ENCODE assay signal across 1 cellular context in genomic region chr19:1401138-1401888, GRCh38.
TF ChIP-seq lines count a peak whose summit lies in the region.

Gene GAMT, minus strand, starts transcription at chr19:1401542. Its CDS starts 66 bp downstream, at chr19:1401476.

TF ChIP-seq in HepG2, 621 proteins besides CTCF, POLR2A, EP300 and RAD21 (continued from another document):
- TF ChIP-seq ZNF496 (CRISPR knock-in tag; IDR thresholded peaks at IDR 0.05; ENCODE audit: insufficient replicate concordance) (no peak), SETDB1 (CRISPR knock-in tag; IDR thresholded peaks at IDR 0.05; ENCODE audit: borderline replicate concordance) (no peak), SPEN (CRISPR knock-in tag; IDR thresholded peaks at IDR 0.05; ENCODE audit: low read depth) (peak; percentile 47), ARHGAP35 (CRISPR knock-in tag; IDR thresholded peaks at IDR 0.05; ENCODE audit: borderline replicate concordance) (no peak), HES4 (CRISPR knock-in tag; IDR thresholded peaks at IDR 0.05; ENCODE audit: borderline replicate concordance) (peak; percentile 43; the same call in 1 of the 2 replicates), ZNF773 (CRISPR knock-in tag; IDR thresholded peaks at IDR 0.05; ENCODE audit: borderline replicate concordance) (peak; percentile 30; the same call in 1 of the 2 replicates), ZNF546 (CRISPR knock-in tag; conservative IDR thresholded peaks at IDR 0.05) (peak; percentile 81), ZNF441 (CRISPR knock-in tag; IDR thresholded peaks at IDR 0.05; ENCODE audit: borderline replicate concordance) (0 out of 2 replicates have a peak, but pooled peaks have one; percentile 28), ZNF563 (CRISPR knock-in tag; IDR thresholded peaks at IDR 0.05) (peak; percentile 80; the same call in 1 of the 2 replicates), SNAPC2 (CRISPR knock-in tag; IDR thresholded peaks at IDR 0.05) (no peak), ZBTB7B (CRISPR knock-in tag; IDR thresholded peaks at IDR 0.05) (peak; percentile 75; the same call in 1 of the 2 replicates), BRD4 (CRISPR knock-in tag; IDR thresholded peaks at IDR 0.05) (peak; percentile 79), ZNF432 (CRISPR knock-in tag; IDR thresholded peaks at IDR 0.05; ENCODE audit: borderline replicate concordance) (no peak), GATAD2A (CRISPR knock-in tag; IDR thresholded peaks at IDR 0.05) (no peak), ZNF674 (CRISPR knock-in tag; IDR thresholded peaks at IDR 0.05; ENCODE audit: low read depth) (no peak), SNAPC5 (CRISPR knock-in tag; IDR thresholded peaks at IDR 0.05; ENCODE audit: borderline replicate concordance) (no peak), KAT8 (CRISPR knock-in tag; IDR thresholded peaks at IDR 0.05) (no peak), ZNF280D (CRISPR knock-in tag; IDR thresholded peaks at IDR 0.05) (no peak), NONO (IDR thresholded peaks at IDR 0.05) (no peak), NONO (CRISPR knock-in tag; conservative IDR thresholded peaks at IDR 0.05) (0 out of 2 replicates have a peak, but pooled peaks have one; percentile 31), RBFOX2 (IDR thresholded peaks at IDR 0.05; ENCODE audit: low read depth, low read length) (peak; percentile 93), ZNF343 (CRISPR knock-in tag; IDR thresholded peaks at IDR 0.05) (no peak), ZNF234 (CRISPR knock-in tag; conservative IDR thresholded peaks at IDR 0.05) (0 out of 2 replicates have a peak, but pooled peaks have one; percentile 31), CHD4 (IDR thresholded peaks at IDR 0.05; ENCODE audit: borderline replicate concordance, low read length) (no peak), YEATS4 (CRISPR knock-in tag; IDR thresholded peaks at IDR 0.05; ENCODE audit: borderline replicate concordance) (0 out of 2 replicates have a peak, but pooled peaks have one; percentile 14), ZNF605 (CRISPR knock-in tag; IDR thresholded peaks at IDR 0.05) (peak; percentile 21; the same call in 1 of the 2 replicates), ZFX (CRISPR knock-in tag; IDR thresholded peaks at IDR 0.05; ENCODE audit: low read depth) (peak; percentile 73), ZNF143 (CRISPR knock-in tag; IDR thresholded peaks at IDR 0.05) (peak; percentile 64), IKZF1 (IDR thresholded peaks at IDR 0.05) (no peak), CHD2 (IDR thresholded peaks at IDR 0.05; ENCODE audit: low read depth, low read length) (peak; percentile 68; the same call in 1 of the 2 replicates), CCDC6 (CRISPR knock-in tag; IDR thresholded peaks at IDR 0.05) (no peak), PHF5A (CRISPR knock-in tag; IDR thresholded peaks at IDR 0.05; ENCODE audit: low read depth, unreplicated experiment) (no peak), SNAI1 (CRISPR knock-in tag; IDR thresholded peaks at IDR 0.05; ENCODE audit: borderline replicate concordance) (no peak; the same call in 1 of the 2 replicates), MED1 (CRISPR knock-in tag; IDR thresholded peaks at IDR 0.05) (0 out of 2 replicates have a peak, but pooled peaks have one; percentile 29), ASH2L (IDR thresholded peaks at IDR 0.05; ENCODE audit: insufficient read length, low read depth, low read length) (peak; percentile 24)
- TF ChIP-seq, protein P1, sequence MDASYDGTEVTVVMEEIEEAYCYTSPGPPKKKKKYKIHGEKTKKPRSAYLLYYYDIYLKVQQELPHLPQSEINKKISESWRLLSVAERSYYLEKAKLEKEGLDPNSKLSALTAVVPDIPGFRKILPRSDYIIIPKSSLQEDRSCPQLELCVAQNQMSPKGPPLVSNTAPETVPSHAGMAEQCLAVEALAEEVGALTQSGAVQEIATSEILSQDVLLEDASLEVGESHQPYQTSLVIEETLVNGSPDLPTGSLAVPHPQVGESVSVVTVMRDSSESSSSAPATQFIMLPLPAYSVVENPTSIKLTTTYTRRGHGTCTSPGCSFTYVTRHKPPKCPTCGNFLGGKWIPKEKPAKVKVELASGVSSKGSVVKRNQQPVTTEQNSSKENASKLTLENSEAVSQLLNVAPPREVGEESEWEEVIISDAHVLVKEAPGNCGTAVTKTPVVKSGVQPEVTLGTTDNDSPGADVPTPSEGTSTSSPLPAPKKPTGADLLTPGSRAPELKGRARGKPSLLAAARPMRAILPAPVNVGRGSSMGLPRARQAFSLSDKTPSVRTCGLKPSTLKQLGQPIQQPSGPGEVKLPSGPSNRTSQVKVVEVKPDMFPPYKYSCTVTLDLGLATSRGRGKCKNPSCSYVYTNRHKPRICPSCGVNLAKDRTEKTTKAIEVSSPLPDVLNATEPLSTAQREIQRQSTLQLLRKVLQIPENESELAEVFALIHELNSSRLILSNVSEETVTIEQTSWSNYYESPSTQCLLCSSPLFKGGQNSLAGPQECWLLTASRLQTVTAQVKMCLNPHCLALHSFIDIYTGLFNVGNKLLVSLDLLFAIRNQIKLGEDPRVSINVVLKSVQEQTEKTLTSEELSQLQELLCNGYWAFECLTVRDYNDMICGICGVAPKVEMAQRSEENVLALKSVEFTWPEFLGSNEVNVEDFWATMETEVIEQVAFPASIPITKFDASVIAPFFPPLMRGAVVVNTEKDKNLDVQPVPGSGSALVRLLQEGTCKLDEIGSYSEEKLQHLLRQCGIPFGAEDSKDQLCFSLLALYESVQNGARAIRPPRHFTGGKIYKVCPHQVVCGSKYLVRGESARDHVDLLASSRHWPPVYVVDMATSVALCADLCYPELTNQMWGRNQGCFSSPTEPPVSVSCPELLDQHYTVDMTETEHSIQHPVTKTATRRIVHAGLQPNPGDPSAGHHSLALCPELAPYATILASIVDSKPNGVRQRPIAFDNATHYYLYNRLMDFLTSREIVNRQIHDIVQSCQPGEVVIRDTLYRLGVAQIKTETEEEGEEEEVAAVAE (CRISPR knock-in tag; IDR thresholded peaks at IDR 0.05; ENCODE audit: borderline replicate concordance), result no peak
- TF ChIP-seq, protein P2, sequence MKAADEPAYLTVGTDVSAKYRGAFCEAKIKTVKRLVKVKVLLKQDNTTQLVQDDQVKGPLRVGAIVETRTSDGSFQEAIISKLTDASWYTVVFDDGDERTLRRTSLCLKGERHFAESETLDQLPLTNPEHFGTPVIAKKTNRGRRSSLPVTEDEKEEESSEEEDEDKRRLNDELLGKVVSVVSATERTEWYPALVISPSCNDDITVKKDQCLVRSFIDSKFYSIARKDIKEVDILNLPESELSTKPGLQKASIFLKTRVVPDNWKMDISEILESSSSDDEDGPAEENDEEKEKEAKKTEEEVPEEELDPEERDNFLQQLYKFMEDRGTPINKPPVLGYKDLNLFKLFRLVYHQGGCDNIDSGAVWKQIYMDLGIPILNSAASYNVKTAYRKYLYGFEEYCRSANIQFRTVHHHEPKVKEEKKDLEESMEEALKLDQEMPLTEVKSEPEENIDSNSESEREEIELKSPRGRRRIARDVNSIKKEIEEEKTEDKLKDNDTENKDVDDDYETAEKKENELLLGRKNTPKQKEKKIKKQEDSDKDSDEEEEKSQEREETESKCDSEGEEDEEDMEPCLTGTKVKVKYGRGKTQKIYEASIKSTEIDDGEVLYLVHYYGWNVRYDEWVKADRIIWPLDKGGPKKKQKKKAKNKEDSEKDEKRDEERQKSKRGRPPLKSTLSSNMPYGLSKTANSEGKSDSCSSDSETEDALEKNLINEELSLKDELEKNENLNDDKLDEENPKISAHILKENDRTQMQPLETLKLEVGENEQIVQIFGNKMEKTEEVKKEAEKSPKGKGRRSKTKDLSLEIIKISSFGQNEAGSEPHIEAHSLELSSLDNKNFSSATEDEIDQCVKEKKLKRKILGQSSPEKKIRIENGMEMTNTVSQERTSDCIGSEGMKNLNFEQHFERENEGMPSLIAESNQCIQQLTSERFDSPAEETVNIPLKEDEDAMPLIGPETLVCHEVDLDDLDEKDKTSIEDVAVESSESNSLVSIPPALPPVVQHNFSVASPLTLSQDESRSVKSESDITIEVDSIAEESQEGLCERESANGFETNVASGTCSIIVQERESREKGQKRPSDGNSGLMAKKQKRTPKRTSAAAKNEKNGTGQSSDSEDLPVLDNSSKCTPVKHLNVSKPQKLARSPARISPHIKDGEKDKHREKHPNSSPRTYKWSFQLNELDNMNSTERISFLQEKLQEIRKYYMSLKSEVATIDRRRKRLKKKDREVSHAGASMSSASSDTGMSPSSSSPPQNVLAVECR (CRISPR knock-in tag; IDR thresholded peaks at IDR 0.05; ENCODE audit: borderline replicate concordance), result peak; percentile 18; the same call in 1 of the 2 replicates
- TF ChIP-seq, protein P3, sequence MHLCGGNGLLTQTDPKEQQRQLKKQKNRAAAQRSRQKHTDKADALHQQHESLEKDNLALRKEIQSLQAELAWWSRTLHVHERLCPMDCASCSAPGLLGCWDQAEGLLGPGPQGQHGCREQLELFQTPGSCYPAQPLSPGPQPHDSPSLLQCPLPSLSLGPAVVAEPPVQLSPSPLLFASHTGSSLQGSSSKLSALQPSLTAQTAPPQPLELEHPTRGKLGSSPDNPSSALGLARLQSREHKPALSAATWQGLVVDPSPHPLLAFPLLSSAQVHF (CRISPR knock-in tag; IDR thresholded peaks at IDR 0.05), result no peak
- TF ChIP-seq, protein P4, sequence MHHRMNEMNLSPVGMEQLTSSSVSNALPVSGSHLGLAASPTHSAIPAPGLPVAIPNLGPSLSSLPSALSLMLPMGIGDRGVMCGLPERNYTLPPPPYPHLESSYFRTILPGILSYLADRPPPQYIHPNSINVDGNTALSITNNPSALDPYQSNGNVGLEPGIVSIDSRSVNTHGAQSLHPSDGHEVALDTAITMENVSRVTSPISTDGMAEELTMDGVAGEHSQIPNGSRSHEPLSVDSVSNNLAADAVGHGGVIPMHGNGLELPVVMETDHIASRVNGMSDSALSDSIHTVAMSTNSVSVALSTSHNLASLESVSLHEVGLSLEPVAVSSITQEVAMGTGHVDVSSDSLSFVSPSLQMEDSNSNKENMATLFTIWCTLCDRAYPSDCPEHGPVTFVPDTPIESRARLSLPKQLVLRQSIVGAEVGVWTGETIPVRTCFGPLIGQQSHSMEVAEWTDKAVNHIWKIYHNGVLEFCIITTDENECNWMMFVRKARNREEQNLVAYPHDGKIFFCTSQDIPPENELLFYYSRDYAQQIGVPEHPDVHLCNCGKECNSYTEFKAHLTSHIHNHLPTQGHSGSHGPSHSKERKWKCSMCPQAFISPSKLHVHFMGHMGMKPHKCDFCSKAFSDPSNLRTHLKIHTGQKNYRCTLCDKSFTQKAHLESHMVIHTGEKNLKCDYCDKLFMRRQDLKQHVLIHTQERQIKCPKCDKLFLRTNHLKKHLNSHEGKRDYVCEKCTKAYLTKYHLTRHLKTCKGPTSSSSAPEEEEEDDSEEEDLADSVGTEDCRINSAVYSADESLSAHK (CRISPR knock-in tag; IDR thresholded peaks at IDR 0.05; ENCODE audit: borderline replicate concordance), result no peak
